ENCODE assay signal across 1 cellular context in the genomic region with DNA sequence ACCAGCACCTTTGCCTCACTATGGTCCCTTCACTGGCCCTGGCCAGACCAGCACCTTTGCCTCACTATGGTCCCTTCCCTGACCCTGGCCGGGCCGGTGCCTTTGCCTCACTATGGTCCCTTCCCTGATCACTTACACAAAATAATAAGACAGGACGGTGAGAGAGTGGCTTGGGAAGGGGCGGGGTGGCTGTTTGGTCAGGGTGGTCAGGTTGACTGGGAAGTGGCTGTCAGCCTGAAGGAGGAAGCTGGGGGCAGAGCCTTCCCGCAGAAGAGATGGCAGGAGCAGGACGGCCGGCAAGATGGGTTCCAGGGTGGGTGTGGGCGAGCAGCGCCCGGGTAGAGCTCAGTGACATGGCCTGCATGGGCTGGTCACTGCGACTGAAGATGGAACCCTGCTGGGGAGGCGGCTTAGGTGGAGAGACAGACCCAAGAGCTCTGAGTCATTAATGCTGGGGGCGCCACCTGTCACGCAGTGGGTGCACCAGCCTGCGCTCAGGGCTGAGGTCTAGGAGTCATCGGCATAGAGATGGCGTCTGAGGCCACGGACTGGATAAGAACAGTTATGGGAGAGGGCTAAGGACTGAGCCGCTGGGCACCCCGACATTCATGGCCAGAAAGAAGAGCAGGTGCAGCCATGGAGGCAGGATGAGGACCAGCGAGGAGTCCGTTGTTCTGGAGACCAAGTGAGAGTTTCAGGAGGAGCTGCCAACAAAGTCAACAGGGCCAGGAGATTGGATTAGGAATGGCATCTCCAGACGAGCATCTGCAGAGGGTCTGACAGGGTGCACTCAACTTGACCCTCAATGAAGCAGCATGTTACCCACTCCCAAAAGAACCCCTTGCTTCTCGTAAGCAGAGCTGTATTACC.
TF ChIP-seq lines count a peak whose summit lies in the region.

No MANE protein-coding gene starts in this region.

TF ChIP-seq in HepG2, 621 proteins besides CTCF, POLR2A, EP300 and RAD21 (continued from another document):
- no peak for TF ChIP-seq ZNF142 (CRISPR knock-in tag; IDR thresholded peaks at IDR 0.05)
- TF ChIP-seq RFX3 (CRISPR knock-in tag; IDR thresholded peaks at IDR 0.05) = no peak
- no peak for TF ChIP-seq MEIS2 (CRISPR knock-in tag; IDR thresholded peaks at IDR 0.05)
- TF ChIP-seq ZNF687 (CRISPR knock-in tag; IDR thresholded peaks at IDR 0.05) = peak; percentile 10; the same call in 1 of the 2 replicates
- TF ChIP-seq MTA1 (CRISPR knock-in tag; IDR thresholded peaks at IDR 0.05; ENCODE audit: borderline replicate concordance) = no peak
- 0 out of 2 replicates have a peak, but pooled peaks have one; percentile 24 for TF ChIP-seq ZNF589 (CRISPR knock-in tag; conservative IDR thresholded peaks at IDR 0.05)
- TF ChIP-seq POLR2G (IDR thresholded peaks at IDR 0.05; ENCODE audit: low read depth, low read length) = 0 out of 2 replicates have a peak, but pooled peaks have one; percentile 4
- TF ChIP-seq TARDBP (CRISPR knock-in tag; IDR thresholded peaks at IDR 0.05) = no peak
- 0 out of 2 replicates have a peak, but pooled peaks have one; percentile 40 for TF ChIP-seq AKAP8 (CRISPR knock-in tag; IDR thresholded peaks at IDR 0.05)
- no peak for TF ChIP-seq MTF1 (CRISPR knock-in tag; IDR thresholded peaks at IDR 0.05)
